In genomic region chr4:183624548-183624947, GRCh38 we compare ENCODE assay signal across 24 cellular contexts.
"Had no signal": no experiment of that assay in that cellular context is flagged by ENCODE, and none has a peak within 500 bp of the region (broad histone marks: within the 10 kb centered on the region; RNA-seq: fewer than 3 reads in every experiment).

No MANE protein-coding gene starts in this region.

- H3K27me3 Mint-ChIP-seq: activated CD4-positive, alpha-beta T cell treated with anti-CD3 and anti-CD28 coated beads for 36 hours had no signal

- H3K4me1 Mint-ChIP-seq: activated CD4-positive, alpha-beta T cell treated with anti-CD3 and anti-CD28 coated beads for 36 hours; naive B cell; stimulated activated naive B cell treated with anti-CD40 and anti-IgM and Interleukin-4, amounts not matched to agents 10 μg/mL and 1 μg/mL and 100 μg/mL, for 72 hours had no signal

- H3K79me2 ChIP-seq: parathyroid adenoma had no signal

- H3K4me1 ChIP-seq: colonic mucosa, parathyroid adenoma, right atrium auricular region, tibial artery had no signal

- H2AFZ ChIP-seq: parathyroid adenoma had no signal

- H3K4me3 ChIP-seq: colonic mucosa, right atrium auricular region, smooth muscle cell, stomach, tibial artery had no signal

- DNase-seq: activated CD4-positive, alpha-beta T cell treated with anti-CD3 and anti-CD28 coated beads for 36 hours; activated CD4-positive, CD25-positive, alpha-beta regulatory T cell; activated CD8-positive, alpha-beta memory T cell treated with anti-CD3 and anti-CD28 coated beads, Interleukin-2, amount 10 ng/mL, durations not matched to agents 7 days and 5 days; activated CD8-positive, alpha-beta T cell treated with anti-CD3 and anti-CD28 coated beads, Interleukin-2, amount 10 ng/mL, durations not matched to agents 7 days and 5 days; activated naive CD4-positive, alpha-beta T cell; activated T-cell treated with anti-CD3 and anti-CD28 coated beads, Interleukin-2, amount 50 U/mL, for 72 hours; colonic mucosa; effector CD8-positive, alpha-beta T cell; foreskin fibroblast; left ventricle myocardium superior; naive B cell; nucleus accumbens; stimulated activated CD4-positive, alpha-beta T cell treated with anti-CD3 and anti-CD28 coated beads, Interleukin-1b, Interleukin-23, amount 100 ng/mL, for 48 hours; stimulated activated CD4-positive, alpha-beta T cell treated with anti-CD3 and anti-CD28 coated beads, Interleukin-4, amount 100 ng/mL, for 4 hours; stimulated activated CD8-positive, alpha-beta memory T cell treated with anti-CD3 and anti-CD28 coated beads, Interleukin-4, amount 100 ng/mL, for 48 hours; stimulated activated naive B cell treated with anti-CD40 and anti-IgM and Interleukin-4, amounts not matched to agents 10 μg/mL and 1 μg/mL and 100 μg/mL, for 72 hours; stomach had no signal

- H3K9me3 Mint-ChIP-seq: activated naive CD4-positive, alpha-beta T cell treated with anti-CD3 and anti-CD28 coated beads, Interleukin-2, amount 50 U/mL, for 72 hours; activated T-cell treated with anti-CD3 and anti-CD28 coated beads, Interleukin-2, amount 50 U/mL, for 72 hours; naive B cell; stimulated activated naive B cell treated with anti-CD40 and anti-IgM and Interleukin-4, amounts not matched to agents 10 μg/mL and 1 μg/mL and 100 μg/mL, for 72 hours had no signal

- H3K9me3 ChIP-seq: colonic mucosa, right atrium auricular region, stomach, tibial artery had no signal

- H3K27me3 ChIP-seq: colonic mucosa, right atrium auricular region, stomach, tibial artery had no signal

- H3K27ac Mint-ChIP-seq: activated CD4-positive, alpha-beta T cell treated with anti-CD3 and anti-CD28 coated beads for 36 hours; activated CD8-positive, alpha-beta memory T cell treated with anti-CD3 and anti-CD28 coated beads, Interleukin-2, amount 10 ng/mL, durations not matched to agents 7 days and 5 days; activated CD8-positive, alpha-beta T cell treated with anti-CD3 and anti-CD28 coated beads, Interleukin-2, amount 10 ng/mL, durations not matched to agents 7 days and 5 days; activated naive CD4-positive, alpha-beta T cell treated with anti-CD3 and anti-CD28 coated beads, Interleukin-2, amount 50 U/mL, for 72 hours; activated T-cell treated with anti-CD3 and anti-CD28 coated beads, Interleukin-2, amount 50 U/mL, for 72 hours; stimulated activated naive B cell treated with anti-CD40 and anti-IgM and Interleukin-4, amounts not matched to agents 10 μg/mL and 1 μg/mL and 100 μg/mL, for 72 hours had no signal

- H3K36me3 ChIP-seq: colonic mucosa, right atrium auricular region, stomach, tibial artery had no signal

- H3K9ac ChIP-seq: parathyroid adenoma had no signal

- H3K4me2 ChIP-seq: smooth muscle cell had no signal

- H3K36me3 Mint-ChIP-seq: activated CD8-positive, alpha-beta memory T cell treated with anti-CD3 and anti-CD28 coated beads, Interleukin-2, amount 10 ng/mL, durations not matched to agents 7 days and 5 days; activated naive CD4-positive, alpha-beta T cell treated with anti-CD3 and anti-CD28 coated beads, Interleukin-2, amount 50 U/mL, for 72 hours; naive B cell; stimulated activated naive B cell treated with anti-CD40 and anti-IgM and Interleukin-4, amounts not matched to agents 10 μg/mL and 1 μg/mL and 100 μg/mL, for 72 hours had no signal

- ATAC-seq: activated CD4-positive, alpha-beta T cell treated with anti-CD3 and anti-CD28 coated beads for 36 hours; activated CD8-positive, alpha-beta memory T cell treated with anti-CD3 and anti-CD28 coated beads, Interleukin-2, amount 10 ng/mL, durations not matched to agents 7 days and 5 days; activated CD8-positive, alpha-beta T cell treated with anti-CD3 and anti-CD28 coated beads, Interleukin-2, amount 10 ng/mL, durations not matched to agents 7 days and 5 days; activated naive CD4-positive, alpha-beta T cell treated with anti-CD3 and anti-CD28 coated beads, Interleukin-2, amount 50 U/mL, for 72 hours; activated T-cell treated with anti-CD3 and anti-CD28 coated beads, Interleukin-2, amount 50 U/mL, for 72 hours; left ventricle myocardium superior; stimulated activated naive B cell treated with anti-CD40 and anti-IgM and Interleukin-4, amounts not matched to agents 10 μg/mL and 1 μg/mL and 100 μg/mL, for 72 hours had no signal

- FAIRE-seq: endometrium, islet of Langerhans had no signal

- H3K27ac ChIP-seq: colonic mucosa, parathyroid adenoma, right atrium auricular region, stomach, tibial artery had no signal

- H3K4me3 Mint-ChIP-seq: activated CD4-positive, alpha-beta T cell treated with anti-CD3 and anti-CD28 coated beads for 36 hours; activated CD8-positive, alpha-beta memory T cell treated with anti-CD3 and anti-CD28 coated beads, Interleukin-2, amount 10 ng/mL, durations not matched to agents 7 days and 5 days; activated CD8-positive, alpha-beta T cell treated with anti-CD3 and anti-CD28 coated beads, Interleukin-2, amount 10 ng/mL, durations not matched to agents 7 days and 5 days; activated T-cell treated with anti-CD3 and anti-CD28 coated beads, Interleukin-2, amount 50 U/mL, for 72 hours; naive B cell; stimulated activated naive B cell treated with anti-CD40 and anti-IgM and Interleukin-4, amounts not matched to agents 10 μg/mL and 1 μg/mL and 100 μg/mL, for 72 hours had no signal
